In genomic region chr12:4277856-4278581, GRCh38 we compare ENCODE assay signal across 14 cellular contexts. TPM values are rescaled to one million over a fixed set of nuclear protein-coding genes. Genes with fewer than 3 reads are reported as not detected.
DNase-seq lines count a peak whose midpoint lies in the region; ATAC-seq and TF ChIP-seq lines count a peak whose summit lies in the region.
"Had no signal": no experiment of that assay in that cellular context is flagged by ENCODE, and none has a peak within 500 bp of the region (broad histone marks: within the 10 kb centered on the region; RNA-seq: fewer than 3 reads in every experiment).

No MANE protein-coding gene starts in this region.

- peak overlapping the region; percentile 83 for H3K27ac Mint-ChIP-seq in stimulated activated naive CD8-positive, alpha-beta T cell treated with anti-CD3 and anti-CD28 coated beads, Interleukin-15, Interleukin-2, amounts not matched to agents 100 ng/mL and 50 ng/mL, for 24 hours
- H3K27ac Mint-ChIP-seq in mesothelial cell of epicardium = peak overlapping the region; percentile 69

- 55 to 64% (median 59%) methylated on average over 7 of the region's 7 CpGs for WGBS in stomach, 5 donors

- no peak for TF ChIP-seq POLR2A in stomach (IDR thresholded peaks at IDR 0.05)

- intact Hi-C loops in stomach (cut with DNase I; ENCODE audit: low total_unique reads) = loop anchor here (5.0 to 10.0 kb wide), 3 partner anchors 171 to 393 kb away; no protein-coding TSS in a partner anchor

- TF ChIP-seq EP300 in stomach (IDR thresholded peaks at IDR 0.05) = no peak

- peak overlapping the region; percentile 23 for H3K9ac ChIP-seq in adipocyte (ENCODE audit: low read length)

- peaks cover 70% of the 10 kb centered on the region for H3K4me1 Mint-ChIP-seq in stimulated activated naive CD8-positive, alpha-beta T cell treated with anti-CD3 and anti-CD28 coated beads, Interleukin-15, Interleukin-2, amounts not matched to agents 100 ng/mL and 50 ng/mL, for 24 hours (ENCODE audit: low read depth)
- H3K4me1 Mint-ChIP-seq in mesothelial cell of epicardium = peaks cover 61% of the 10 kb centered on the region

- peaks cover 41% of the 10 kb centered on the region for H3K36me3 ChIP-seq in adipocyte (ENCODE audit: control insufficient read depth, insufficient read depth, low read length, severe bottlenecking)
- H3K36me3 ChIP-seq in stomach = peaks cover 11 to 42% (median 33%) of the 10 kb centered on the region in 4 donors
- H3K36me3 ChIP-seq: brain microvascular endothelial cell had no signal

- DNase-seq in stimulated activated naive CD8-positive, alpha-beta T cell treated with anti-CD3 and anti-CD28 coated beads, Interleukin-15, Interleukin-2, amounts not matched to agents 100 U/mL and 50 U/mL, for 24 hours = no peak
- no peak for DNase-seq in adipocyte (ENCODE audit: low read depth)
- DNase-seq in mesothelial cell of epicardium (ENCODE audit: low spot score in 2 of 2, unreplicated experiment in 2 of 2) = no peak
- no peak for DNase-seq in cerebellar nuclear complex (lab: John Stamatoyannopoulos, UW)
- no peak for DNase-seq in occipital lobe (lab: John Stamatoyannopoulos, UW)
- no peak for DNase-seq in stomach
- DNase-seq: brain microvascular endothelial cell; GDM1; NCI-H2171; stimulated activated CD4-positive, alpha-beta T cell treated with anti-CD3 and anti-CD28 coated beads, Interleukin-2, amount 100 ng/mL, for 48 hours had no signal

- no peak for ATAC-seq in stimulated activated naive CD8-positive, alpha-beta T cell treated with anti-CD3 and anti-CD28 coated beads, Interleukin-15, Interleukin-2, amounts not matched to agents 100 U/mL and 50 U/mL, for 24 hours
- ATAC-seq in HG03354 (IDR thresholded peaks at IDR 0.05; ENCODE audit: poor library complexity, severe bottlenecking, unreplicated experiment) = no peak

- peak overlapping the region in 2 of 5 donors; percentile 48 to 91 for H3K27ac ChIP-seq in stomach
- H3K27ac ChIP-seq: brain microvascular endothelial cell, RWPE1, suprapubic skin had no signal

- peak overlapping the region; percentile 94 for H3K4me3 Mint-ChIP-seq in stimulated activated naive CD8-positive, alpha-beta T cell treated with anti-CD3 and anti-CD28 coated beads, Interleukin-15, Interleukin-2, amounts not matched to agents 100 ng/mL and 50 ng/mL, for 24 hours
- H3K4me3 Mint-ChIP-seq in mesothelial cell of epicardium = peak overlapping the region; percentile 25

- H3K27me3 ChIP-seq in adipocyte (replicated peaks; ENCODE audit: control insufficient read depth, insufficient read depth, low read length) (no peaks in the 10 kb centered on the region), stomach (peaks cover 0 to 37% (median 26%) of the 10 kb centered on the region in 3 donors)

- no peaks in the 10 kb centered on the region for H3K27me3 Mint-ChIP-seq in stimulated activated naive CD8-positive, alpha-beta T cell treated with anti-CD3 and anti-CD28 coated beads, Interleukin-15, Interleukin-2, amounts not matched to agents 100 ng/mL and 50 ng/mL, for 24 hours
- no peaks in the 10 kb centered on the region for H3K27me3 Mint-ChIP-seq in mesothelial cell of epicardium (ENCODE audit: low read depth)

- H3K4me1 ChIP-seq in adipocyte (ENCODE audit: control insufficient read depth, insufficient read depth, low read length) = peaks cover 62% of the 10 kb centered on the region
- peaks cover 18 to 98% (median 64%) of the 10 kb centered on the region in 4 donors for H3K4me1 ChIP-seq in stomach

- peaks cover 85% of the 10 kb centered on the region for H3K36me3 Mint-ChIP-seq in stimulated activated naive CD8-positive, alpha-beta T cell treated with anti-CD3 and anti-CD28 coated beads, Interleukin-15, Interleukin-2, amounts not matched to agents 100 ng/mL and 50 ng/mL, for 24 hours (ENCODE audit: low read depth)
- H3K36me3 Mint-ChIP-seq in mesothelial cell of epicardium = peaks cover 15% of the 10 kb centered on the region

- no peak for TF ChIP-seq CTCF in mesothelial cell of epicardium (IDR thresholded peaks at IDR 0.05; ENCODE audit: unreplicated experiment)
- TF ChIP-seq CTCF in stomach (IDR thresholded peaks at IDR 0.05) = no peak

- H3K9me3 Mint-ChIP-seq in stimulated activated naive CD8-positive, alpha-beta T cell treated with anti-CD3 and anti-CD28 coated beads, Interleukin-15, Interleukin-2, amounts not matched to agents 100 ng/mL and 50 ng/mL, for 24 hours = no peaks in the 10 kb centered on the region
- H3K9me3 Mint-ChIP-seq in mesothelial cell of epicardium = no peaks in the 10 kb centered on the region

- no peaks in the 10 kb centered on the region for H3K9me3 ChIP-seq in adipocyte (ENCODE audit: control insufficient read depth, low read length)
- no peaks in the 10 kb centered on the region for H3K9me3 ChIP-seq in stomach
- H3K9me3 ChIP-seq: suprapubic skin had no signal

- H3K4me3 ChIP-seq in adipocyte (ENCODE audit: low read length) (no peak overlapping the region), stomach (no peak overlapping the region)
- H3K4me3 ChIP-seq: suprapubic skin had no signal

RNA-seq across cellular contexts. Expression of gene CCND2, which starts 4.5 kb away (rescaled TPM):
- 393 to 412 TPM (median 404 TPM) in 3 replicates for total RNA-seq in mesothelial cell of epicardium
- 300 TPM for total RNA-seq in occipital lobe
- total RNA-seq in stomach = 10 to 100 TPM; 27.4 to 89.0 (median 49.1) TPM
- polyA plus RNA-seq in stomach = 1 to 10 TPM; 5.5 to 8.3 (median 7.0) TPM

RNA-seq across cellular contexts. Expression of gene TIGAR, which starts 43.0 kb away (rescaled TPM):
- 16.7 to 22.1 TPM (median 21.0 TPM) in 3 replicates for total RNA-seq in mesothelial cell of epicardium
- 4.7 TPM for total RNA-seq in occipital lobe
- total RNA-seq in stomach = 100 to 1,000 TPM in 1 of 5 donors, 1 to 10 TPM in 2, under 1 TPM in 1, not detected in 1; 0.45 to 149 (median 5.1) TPM
- 1 to 10 TPM; 2.1 to 9.2 (median 5.5) TPM for polyA plus RNA-seq in stomach
